ENCODE assay signal across 9 cellular contexts in genomic region chr11:35035894-35036408, GRCh38.
A peak's percentile ranks its signal among the peaks of the same experiment; 100 is the strongest.
DNase-seq lines count a peak whose midpoint lies in the region; ATAC-seq and TF ChIP-seq lines count a peak whose summit lies in the region.
"Had no signal": no experiment of that assay in that cellular context is flagged by ENCODE, and none has a peak within 500 bp of the region (broad histone marks: within the 10 kb centered on the region; RNA-seq: fewer than 3 reads in every experiment).

No MANE protein-coding gene starts in this region.

- H2AK5ac ChIP-seq in trophoblast cell (ENCODE audit: low read length): no peak overlapping the region

- peak overlapping the region; percentile 8 for H3K4me2 ChIP-seq in trophoblast cell (ENCODE audit: low read length)
- H3K4me2 ChIP-seq: KMS-11 had no signal

- TF ChIP-seq CTCF in ovary (IDR thresholded peaks at IDR 0.05): no peak

- peaks cover 25% of the 10 kb centered on the region for H3K79me1 ChIP-seq in trophoblast cell (ENCODE audit: low read length)

- H3K9ac ChIP-seq in trophoblast cell (ENCODE audit: low read length): no peak overlapping the region
- H3K9ac ChIP-seq: KMS-11 had no signal

- no peak overlapping the region for H4K91ac ChIP-seq in trophoblast cell (ENCODE audit: low read depth, low read length)

- no peak overlapping the region for H4K12ac ChIP-seq in trophoblast cell (ENCODE audit: low read depth, low read length)

- H3K79me2 ChIP-seq in trophoblast cell (ENCODE audit: control insufficient read depth, insufficient read depth, low read length, poor library complexity): no peaks in the 10 kb centered on the region

- no peak overlapping the region for H3K14ac ChIP-seq in trophoblast cell (ENCODE audit: low read length)

- intact Hi-C loops in ovary (cut with DNase I): no loop called here

- no peak overlapping the region for H4K8ac ChIP-seq in trophoblast cell (ENCODE audit: low read depth, low read length)

- peak overlapping the region; percentile 18 for H2BK5ac ChIP-seq in trophoblast cell (ENCODE audit: low read depth, low read length, poor library complexity)

- H3K4me3 ChIP-seq in trophoblast cell (ENCODE audit: low read depth, low read length) (no peak overlapping the region), ovary (no peak overlapping the region)

- H3K23ac ChIP-seq in trophoblast cell (ENCODE audit: low read length): no peak overlapping the region

- no peaks in the 10 kb centered on the region for H3K36me3 ChIP-seq in trophoblast cell (ENCODE audit: control insufficient read depth in 1 of 2, insufficient read depth in 2 of 2, low read length in 2 of 2)
- no peaks in the 10 kb centered on the region for H3K36me3 ChIP-seq in ovary

- DNase-seq in amniotic stem cell (lab: John Stamatoyannopoulos, UW) (peak; percentile 85), trophoblast cell (peak; percentile 74 to 88), HuH-7.5 (ENCODE audit: low spot score) (no peak), ovary (no peak)
- DNase-seq in activated T-cell treated with anti-CD3 and anti-CD28 coated beads, Interleukin-2, amount 50 U/mL, for 48 hours: no peak

- peak overlapping the region; percentile 88 for H3K27ac ChIP-seq in trophoblast cell (ENCODE audit: low read depth, low read length)
- no peak overlapping the region for H3K27ac ChIP-seq in ovary
- H3K27ac ChIP-seq: KMS-11 had no signal

- no CpG with 5 or more reads among the region's 3 CpGs for WGBS in trophoblast cell (ENCODE audit: extremely low coverage, insufficient coverage, insufficient read length)
- WGBS in ovary, 3 donors: 84 to 92% (median 91%) methylated on average over 3 of the region's 3 CpGs

- no peak for TF ChIP-seq EP300 in ovary (IDR thresholded peaks at IDR 0.05)

- no peak overlapping the region for H3K18ac ChIP-seq in trophoblast cell (ENCODE audit: low read length)

- no peak overlapping the region for H2BK12ac ChIP-seq in trophoblast cell (ENCODE audit: low read length)

- no peak overlapping the region for H3K4ac ChIP-seq in trophoblast cell (ENCODE audit: low read depth, low read length)

- H3K4me1 ChIP-seq in trophoblast cell (ENCODE audit: control insufficient read depth in 1 of 2, insufficient read depth in 2 of 2, low read length in 2 of 2) (peaks cover 22 to 39% of the 10 kb centered on the region in 2 experiments), ovary (ENCODE audit: insufficient read depth) (no peaks in the 10 kb centered on the region)

- H3K9me3 ChIP-seq in trophoblast cell (ENCODE audit: insufficient read depth, low read depth, low read length) (no peaks in the 10 kb centered on the region), ovary (no peaks in the 10 kb centered on the region)

- H2BK120ac ChIP-seq in trophoblast cell (ENCODE audit: insufficient read depth, low read length, poor library complexity): no peak overlapping the region

- ATAC-seq in GM18867 (IDR thresholded peaks at IDR 0.05; ENCODE audit: unreplicated experiment): peak; percentile 19
- peak; percentile 39 for ATAC-seq in HG03460 (IDR thresholded peaks at IDR 0.05; ENCODE audit: unreplicated experiment)
- ATAC-seq in HG03045 (IDR thresholded peaks at IDR 0.05; ENCODE audit: unreplicated experiment): no peak

- H3K27me3 ChIP-seq in trophoblast cell (ENCODE audit: insufficient read depth, low read length) (no peaks in the 10 kb centered on the region), ovary (no peaks in the 10 kb centered on the region)

- H2AFZ ChIP-seq in trophoblast cell (ENCODE audit: insufficient read depth, low read length, poor library complexity): no peak overlapping the region

- TF ChIP-seq POLR2A in ovary (IDR thresholded peaks at IDR 0.05): no peak

Comparison
In these comparisons a context has a peak if more than half of its experiments do, and no peak if none do; other contexts are left out.
1. DNase-seq: peak in amniotic stem cell (single experiment) and trophoblast cell (2 of 2); none in HuH-7.5 (single experiment), activated T-cell treated with anti-CD3 and anti-CD28 coated beads, Interleukin-2, amount 50 U/mL, for 48 hours (0 of 2) and ovary (0 of 5).